1 cellular context compared by ENCODE assay signal in genomic region chr19:12800344-12800732, GRCh38.
TF ChIP-seq lines count a peak whose summit lies in the region.

No MANE protein-coding gene starts in this region.

TF ChIP-seq in GM23338, 12 proteins besides CTCF, POLR2A, EP300 and RAD21 (continued from another document):
- TF ChIP-seq ETS1 (IDR thresholded peaks at IDR 0.05) (no peak), CREB1 (CRISPR knock-in tag; IDR thresholded peaks at IDR 0.05; ENCODE audit: low read depth) (no peak), POLR2AphosphoS5 (IDR thresholded peaks at IDR 0.05; ENCODE audit: low read depth) (no peak), ZNF114 (CRISPR knock-in tag; IDR thresholded peaks at IDR 0.05) (no peak), EZH2phosphoT487 (IDR thresholded peaks at IDR 0.05; ENCODE audit: unreplicated experiment) (no peak), ZNF462 (CRISPR knock-in tag; IDR thresholded peaks at IDR 0.05) (no peak), JUNB (IDR thresholded peaks at IDR 0.05; ENCODE audit: unreplicated experiment) (no peak), STAT1 (IDR thresholded peaks at IDR 0.05; ENCODE audit: unreplicated experiment) (no peak), NANOG (IDR thresholded peaks at IDR 0.05; ENCODE audit: borderline replicate concordance) (no peak)
